In genomic region chr1:7613106-7613850, GRCh38 we compare ENCODE assay signal across 19 cellular contexts.
"Had no signal": no experiment of that assay in that cellular context is flagged by ENCODE, and none has a peak within 500 bp of the region (broad histone marks: within the 10 kb centered on the region; RNA-seq: fewer than 3 reads in every experiment).

No MANE protein-coding gene starts in this region.

- H3K4me3 ChIP-seq: ascending aorta, coronary artery, left lung, pancreas, vagina had no signal

- ATAC-seq: activated CD8-positive, alpha-beta T cell treated with anti-CD3 and anti-CD28 coated beads for 36 hours; left lung; naive thymus-derived CD8-positive, alpha-beta T cell; pancreas; stimulated activated naive CD8-positive, alpha-beta T cell treated with anti-CD3 and anti-CD28 coated beads, Interleukin-15, Interleukin-2, amounts not matched to agents 100 U/mL and 50 U/mL, for 24 hours; WTC11 had no signal

- H3K36me3 ChIP-seq: ascending aorta, left lung, pancreas, vagina had no signal

- H3K9me3 ChIP-seq: ascending aorta, left lung, pancreas, vagina had no signal

- H3K4me1 Mint-ChIP-seq: activated CD4-positive, alpha-beta T cell treated with anti-CD3 and anti-CD28 coated beads, Interleukin-2, amount 10 ng/mL, durations not matched to agents 24 days and 14 days had no signal

- H3K4me1 ChIP-seq: ascending aorta, left lung, vagina had no signal

- H3K9me3 Mint-ChIP-seq: activated CD4-positive, alpha-beta T cell treated with anti-CD3 and anti-CD28 coated beads, Interleukin-2, amount 10 ng/mL, durations not matched to agents 24 days and 14 days; activated CD8-positive, alpha-beta T cell treated with anti-CD3 and anti-CD28 coated beads for 36 hours; activated naive CD4-positive, alpha-beta T cell treated with anti-CD3 and anti-CD28 coated beads for 36 hours; activated T-helper 2 cell treated with anti-CD3 and anti-CD28 coated beads, Interferon-gamma antibody, Interleukin-2, Interleukin-4, amounts not matched to agents 10 μg/mL and 5 μg/mL and 100 μg/mL, durations not matched to agents 14 hours and 24 hours and 36 hours; naive thymus-derived CD8-positive, alpha-beta T cell; WTC11 had no signal

- H3K27ac ChIP-seq: ascending aorta, coronary artery, left lung, pancreas, vagina had no signal

- H3K36me3 Mint-ChIP-seq: naive thymus-derived CD8-positive, alpha-beta T cell; WTC11 had no signal

- DNase-seq: activated CD4-positive, alpha-beta T cell treated with anti-CD3 and anti-CD28 coated beads, Interleukin-2, amount 10 ng/mL, durations not matched to agents 24 days and 14 days; activated CD8-positive, alpha-beta T cell treated with anti-CD3 and anti-CD28 coated beads for 36 hours; activated naive CD4-positive, alpha-beta T cell treated with anti-CD3 and anti-CD28 coated beads for 36 hours; activated T-cell treated with anti-CD3 and anti-CD28 coated beads, Interleukin-2, amount 50 U/mL, for 1 hour; erythroblast; foreskin melanocyte; glutamatergic neuron; left lung; mesenchymal stem cell; stimulated activated CD4-positive, alpha-beta T cell treated with anti-CD3 and anti-CD28 coated beads, Interleukin-2, amount 100 ng/mL, for 24 hours; stimulated activated naive CD8-positive, alpha-beta T cell treated with anti-CD3 and anti-CD28 coated beads, Interleukin-15, Interleukin-2, amounts not matched to agents 100 U/mL and 50 U/mL, for 24 hours; trophoblast cell had no signal

- H3K27ac Mint-ChIP-seq: activated CD4-positive, alpha-beta T cell treated with anti-CD3 and anti-CD28 coated beads, Interleukin-2, amount 10 ng/mL, durations not matched to agents 24 days and 14 days; activated CD8-positive, alpha-beta T cell treated with anti-CD3 and anti-CD28 coated beads for 36 hours; activated naive CD4-positive, alpha-beta T cell treated with anti-CD3 and anti-CD28 coated beads for 36 hours; activated T-helper 2 cell treated with anti-CD3 and anti-CD28 coated beads, Interferon-gamma antibody, Interleukin-2, Interleukin-4, amounts not matched to agents 10 μg/mL and 5 μg/mL and 100 μg/mL, durations not matched to agents 14 hours and 24 hours and 36 hours; WTC11 had no signal

- H3K27me3 ChIP-seq: ascending aorta, pancreas, vagina had no signal

- H3K27me3 Mint-ChIP-seq: activated CD4-positive, alpha-beta T cell treated with anti-CD3 and anti-CD28 coated beads, Interleukin-2, amount 10 ng/mL, durations not matched to agents 24 days and 14 days; activated CD8-positive, alpha-beta T cell treated with anti-CD3 and anti-CD28 coated beads for 36 hours had no signal

- H3K4me3 Mint-ChIP-seq: activated CD4-positive, alpha-beta T cell treated with anti-CD3 and anti-CD28 coated beads, Interleukin-2, amount 10 ng/mL, durations not matched to agents 24 days and 14 days; activated CD8-positive, alpha-beta T cell treated with anti-CD3 and anti-CD28 coated beads for 36 hours; activated naive CD4-positive, alpha-beta T cell treated with anti-CD3 and anti-CD28 coated beads for 36 hours; naive thymus-derived CD8-positive, alpha-beta T cell; WTC11 had no signal
